Comparison of ENCODE assay signal across 10 cellular contexts in genomic region chr12:27193854-27194544, GRCh38. TPM values are rescaled to one million over a fixed set of nuclear protein-coding genes. Genes with fewer than 3 reads are reported as not detected.
A peak's percentile ranks its signal among the peaks of the same experiment; 100 is the strongest.
DNase-seq lines count a peak whose midpoint lies in the region; ATAC-seq and TF ChIP-seq lines count a peak whose summit lies in the region.
"Had no signal": no experiment of that assay in that cellular context is flagged by ENCODE, and none has a peak within 500 bp of the region (broad histone marks: within the 10 kb centered on the region; RNA-seq: fewer than 3 reads in every experiment).

No MANE protein-coding gene starts in this region.

- no peak overlapping the region for H3K27ac ChIP-seq in GM23338 (ENCODE audit: low read depth)
- H3K27ac ChIP-seq in CD4-positive, alpha-beta T cell (ENCODE audit: low read depth, low read length): no peak overlapping the region

- H3K36me3 ChIP-seq in GM23338 (ENCODE audit: insufficient read depth): no peaks in the 10 kb centered on the region

- H3K9me2 ChIP-seq in GM23338 (ENCODE audit: insufficient read depth): peaks cover 6% of the 10 kb centered on the region; the same call in 1 of the 2 replicates

- H3K4me1 Mint-ChIP-seq in GM23338 (no peaks in the 10 kb centered on the region), osteocyte (ENCODE audit: unreplicated experiment) (peaks cover 43% of the 10 kb centered on the region)
- no peaks in the 10 kb centered on the region for H3K4me1 Mint-ChIP-seq in CD4-positive, alpha-beta T cell (ENCODE audit: low read depth)

- no peaks in the 10 kb centered on the region for H3K9me3 Mint-ChIP-seq in GM23338
- H3K9me3 Mint-ChIP-seq in CD4-positive, alpha-beta T cell: no peaks in the 10 kb centered on the region
- H3K9me3 Mint-ChIP-seq in osteocyte (ENCODE audit: unreplicated experiment): no peaks in the 10 kb centered on the region

- H3K4me3 ChIP-seq in GM23338: no peak overlapping the region
- no peak overlapping the region for H3K4me3 ChIP-seq in astrocyte of the spinal cord (ENCODE audit: low read depth, low read length)
- H3K4me3 ChIP-seq in retinal pigment epithelial cell (ENCODE audit: low read length): no peak overlapping the region

- H3K27ac Mint-ChIP-seq in GM23338: no peak overlapping the region
- H3K27ac Mint-ChIP-seq in CD4-positive, alpha-beta T cell: no peak overlapping the region
- no peak overlapping the region for H3K27ac Mint-ChIP-seq in osteocyte (ENCODE audit: unreplicated experiment)

- H3F3A ChIP-seq in GM23338 (replicated peaks; ENCODE audit: low read depth): no peaks in the 10 kb centered on the region

- H3K36me3 Mint-ChIP-seq in GM23338 (ENCODE audit: low read depth) (no peaks in the 10 kb centered on the region), osteocyte (ENCODE audit: unreplicated experiment) (no peaks in the 10 kb centered on the region)
- no peaks in the 10 kb centered on the region for H3K36me3 Mint-ChIP-seq in CD4-positive, alpha-beta T cell (ENCODE audit: low read depth)

- peaks cover 4% of the 10 kb centered on the region for H3K4me1 ChIP-seq in GM23338 (ENCODE audit: insufficient read depth)

- CTCF ChIA-PET in CD4-positive, alpha-beta T cell (lab: Charles Lee): no interaction called here

- H4K20me1 ChIP-seq in GM23338 (replicated peaks; ENCODE audit: insufficient read depth): no peaks in the 10 kb centered on the region

- H3K9me3 ChIP-seq in CD4-positive, alpha-beta T cell (ENCODE audit: control insufficient read depth, low read length): no peaks in the 10 kb centered on the region

- no peak overlapping the region for H2AFZ ChIP-seq in GM23338

- no peaks in the 10 kb centered on the region for H3K79me2 ChIP-seq in GM23338 (replicated peaks; ENCODE audit: insufficient read depth)

- no peak overlapping the region for H3K4me3 Mint-ChIP-seq in GM23338
- H3K4me3 Mint-ChIP-seq in CD4-positive, alpha-beta T cell: no peak overlapping the region
- H3K4me3 Mint-ChIP-seq in osteocyte (ENCODE audit: unreplicated experiment): no peak overlapping the region

- ATAC-seq in GM23338 (peak; percentile 38; the same call in 1 of the 3 replicates), left cardiac atrium (peak; percentile 90 to 93), GM18519 (IDR thresholded peaks at IDR 0.05; ENCODE audit: low FRiP score, unreplicated experiment) (no peak)
- no peak for ATAC-seq in CD4-positive, alpha-beta T cell (ENCODE audit: poor library complexity)

- intact Hi-C loops in left cardiac atrium (cut with DNase I): loop anchor here in 1 of 2 donors (5.0 kb wide), 1 partner anchor 48 kb away; the partner anchor contains the start of gene STK38L
- intact Hi-C loops in CD4-positive, alpha-beta T cell (cut with DNase I, micrococcal nuclease): no loop called here

- H3K27me3 Mint-ChIP-seq in GM23338 (ENCODE audit: insufficient read depth, low read depth, poor library complexity) (no peaks in the 10 kb centered on the region), osteocyte (ENCODE audit: unreplicated experiment) (no peaks in the 10 kb centered on the region)
- H3K27me3 Mint-ChIP-seq in CD4-positive, alpha-beta T cell: no peaks in the 10 kb centered on the region

- POLR2A ChIA-PET in CD4-positive, alpha-beta T cell (lab: Charles Lee): no interaction called here

- TF ChIP-seq CTCF in GM23338 (conservative IDR thresholded peaks at IDR 0.05; ENCODE audit: low read depth in 2 of 2): no peak
- TF ChIP-seq CTCF in astrocyte of the spinal cord (IDR thresholded peaks at IDR 0.05; ENCODE audit: low read depth, low read length): no peak
- no peak for TF ChIP-seq CTCF in retinal pigment epithelial cell (conservative IDR thresholded peaks at IDR 0.05; ENCODE audit: low read depth, low read length)
- no peak for TF ChIP-seq CTCF in CD4-positive, alpha-beta T cell (IDR thresholded peaks at IDR 0.05)
- TF ChIP-seq CTCF in osteocyte (IDR thresholded peaks at IDR 0.05): no peak

- no peaks in the 10 kb centered on the region for H3K27me3 ChIP-seq in GM23338 (ENCODE audit: insufficient read depth)
- no peaks in the 10 kb centered on the region for H3K27me3 ChIP-seq in CD4-positive, alpha-beta T cell (ENCODE audit: control insufficient read depth, insufficient read depth, low read length)

- no peak overlapping the region for H3K4me2 ChIP-seq in GM23338

- in situ Hi-C loops in astrocyte of the spinal cord (cut with HindIII; ENCODE audit: low sequenced_read_pairs): no loop called here

- DNase-seq in GM23338 (ENCODE audit: low spot score): no peak
- DNase-seq in astrocyte of the spinal cord (ENCODE audit: low read depth, low spot score): peak; percentile 92
- peak; percentile 62 for DNase-seq in left cardiac atrium
- peak; percentile 46 for DNase-seq in retinal pigment epithelial cell (ENCODE audit: low read depth)
- no peak for DNase-seq in CD4-positive, alpha-beta T cell
- DNase-seq in superior temporal gyrus (ENCODE audit: extremely low spot score): no peak
- DNase-seq in osteocyte (ENCODE audit: extremely low spot score, unreplicated experiment): no peak
- DNase-seq: DMS153, T-helper 1 cell had no signal

TF ChIP-seq in GM23338, 12 proteins besides CTCF, POLR2A, EP300 and RAD21 (continues in another document):
- TF ChIP-seq JUNB (IDR thresholded peaks at IDR 0.05; ENCODE audit: unreplicated experiment): no peak
- no peak for TF ChIP-seq STAT1 (IDR thresholded peaks at IDR 0.05; ENCODE audit: unreplicated experiment)
- TF ChIP-seq NANOG (IDR thresholded peaks at IDR 0.05; ENCODE audit: borderline replicate concordance): no peak
- TF ChIP-seq ZNF462 (CRISPR knock-in tag; IDR thresholded peaks at IDR 0.05): no peak

RNA-seq across cellular contexts. Expression of gene STK38L, which starts 50.1 kb away (rescaled TPM):
- 56.5 and 59.7 TPM in 2 replicates for total RNA-seq in GM23338 (2014; rRNA removed; shearing (Covaris generic))
- polyA plus RNA-seq in GM23338 (2016; fragmentation: Nextera tagmentation; extraction: Ambion mirVana): 28.9 and 31.0 TPM in 2 replicates
- total RNA-seq in left cardiac atrium (100 to 1,000 TPM in 1 of 2 donors, 10 to 100 TPM in 1; 70.6 to 135 TPM), osteocyte (75.6 and 81.3 TPM in 2 replicates)
- 10 to 100 TPM; 18.3 to 21.0 TPM for total RNA-seq in CD4-positive, alpha-beta T cell

Comparison
In these comparisons a context has a peak if more than half of its experiments do, and no peak if none do; other contexts are left out.
1. ATAC-seq: peak in GM23338 (single experiment) and left cardiac atrium (2 of 2); none in CD4-positive, alpha-beta T cell (single experiment) and GM18519 (single experiment).
2. DNase-seq: peak in astrocyte of the spinal cord (single experiment), left cardiac atrium (single experiment) and retinal pigment epithelial cell (single experiment); none in GM23338 (single experiment), CD4-positive, alpha-beta T cell (0 of 10), superior temporal gyrus (single experiment) and osteocyte (single experiment).